17 cellular contexts compared by ENCODE assay signal in the genomic region with DNA sequence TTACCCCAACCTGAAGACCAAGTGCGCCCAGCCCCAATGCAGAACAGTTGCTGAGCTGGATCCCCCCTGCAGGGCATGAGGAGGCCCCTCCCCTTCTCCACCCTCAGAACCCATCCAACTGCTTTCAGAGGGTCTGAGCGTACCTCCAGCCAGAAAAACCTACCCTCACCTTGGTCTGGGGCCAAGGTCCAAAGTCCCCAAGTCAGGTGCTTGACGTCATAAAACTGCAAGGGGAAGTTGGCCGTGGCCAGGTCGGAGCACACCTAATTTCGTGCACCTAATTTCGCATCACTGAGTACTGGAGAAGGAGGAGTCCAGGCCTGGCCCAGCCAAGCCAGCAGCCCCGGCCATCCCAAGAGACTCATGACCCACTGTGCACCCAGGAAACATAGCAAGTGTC.
DNase-seq lines count a peak whose midpoint lies in the region; ATAC-seq and TF ChIP-seq lines count a peak whose summit lies in the region.
"Had no signal": no experiment of that assay in that cellular context is flagged by ENCODE, and none has a peak within 500 bp of the region (broad histone marks: within the 10 kb centered on the region; RNA-seq: fewer than 3 reads in every experiment).

No MANE protein-coding gene starts in this region.

- H3K9me3 ChIP-seq in colonic mucosa = no peaks in the 10 kb centered on the region
- H3K9me3 ChIP-seq in lower lobe of right lung = no peaks in the 10 kb centered on the region
- peaks cover 0 to 7% (median 0%) of the 10 kb centered on the region in 8 donors for H3K9me3 ChIP-seq in spleen
- no peaks in the 10 kb centered on the region for H3K9me3 ChIP-seq in CD4-positive, alpha-beta memory T cell (ENCODE audit: control insufficient read depth in 1 of 2, low read length in 2 of 2)
- H3K9me3 ChIP-seq: Caco-2 had no signal

- CTCF ChIA-PET in CD4-positive, alpha-beta memory T cell (lab: Charles Lee; ENCODE audit: partially characterized antibody) = no interaction called here

- TF ChIP-seq POLR2A in spleen (IDR thresholded peaks at IDR 0.05) = no peak

- no peaks in the 10 kb centered on the region for H3K4me1 Mint-ChIP-seq in CD4-positive, alpha-beta memory T cell

- intact Hi-C loops in colonic mucosa (cut with DNase I) (no loop called here), lower lobe of right lung (cut with DNase I) (no loop called here), spleen (cut with DNase I; ENCODE audit: low total_unique reads) (no loop called here), head of caudate nucleus (cut with DNase I) (no loop called here)
- intact Hi-C loops in CD4-positive, alpha-beta memory T cell (cut with micrococcal nuclease) = no loop called here

- H3K27me3 Mint-ChIP-seq in CD4-positive, alpha-beta memory T cell = peaks cover 5 to 7% of the 10 kb centered on the region in 2 donors

- 82 to 94% (median 91%) methylated on average over 8 of the region's 8 CpGs for WGBS in spleen, 5 donors

- H3K27me3 ChIP-seq in colonic mucosa (no peaks in the 10 kb centered on the region), lower lobe of right lung (ENCODE audit: low read depth) (no peaks in the 10 kb centered on the region), spleen (replicated peaks in 1 of 7) (peaks cover 0 to 6% (median 0%) of the 10 kb centered on the region in 7 donors)
- no peaks in the 10 kb centered on the region for H3K27me3 ChIP-seq in CD4-positive, alpha-beta memory T cell (ENCODE audit: insufficient read depth, low read length)

- ATAC-seq in lower lobe of right lung = no peak
- ATAC-seq: CD8-positive, alpha-beta T cell; K562 had no signal

- H3K4me3 ChIP-seq in colonic mucosa (no peak overlapping the region), lower lobe of right lung (no peak overlapping the region), spleen (no peak overlapping the region)
- H3K4me3 ChIP-seq in CD4-positive, alpha-beta memory T cell (ENCODE audit: low read length in 2 of 2) = no peak overlapping the region
- H3K4me3 ChIP-seq: K562 had no signal

- H3K27ac Mint-ChIP-seq in CD4-positive, alpha-beta memory T cell = no peak overlapping the region
- H3K27ac Mint-ChIP-seq: CD8-positive, alpha-beta T cell had no signal

- POLR2A ChIA-PET in CD4-positive, alpha-beta memory T cell (lab: Charles Lee; ENCODE audit: partially characterized antibody) = no interaction called here

- peak; percentile 22 for DNase-seq in LoVo (ENCODE audit: low spot score)
- DNase-seq in colonic mucosa = peak; percentile 43
- peak; percentile 17 for DNase-seq in lower lobe of right lung
- DNase-seq in spleen = peak; percentile 39
- DNase-seq in NCI-H1417 treated with DMSO at 0.1 percent for 48 hours (lab: John Stamatoyannopoulos, UW) = no peak
- DNase-seq in head of caudate nucleus = no peak
- no peak for DNase-seq in CD4-positive, alpha-beta memory T cell
- DNase-seq: C1 segment of cervical spinal cord; CD8-positive, alpha-beta T cell; Kasumi-1; NCI-H1105 treated with DMSO at 0.1 percent for 48 hours; NCI-H2029; NCI-H446 treated with DMSO at 0.1 percent for 48 hours; RPMI8226; SHP77 treated with DMSO at 0.1 percent for 48 hours had no signal

- H3K9me3 Mint-ChIP-seq in CD4-positive, alpha-beta memory T cell = peaks cover 0 to 10% (median 4%) of the 10 kb centered on the region in 8 donors

- no peaks in the 10 kb centered on the region for H3K36me3 Mint-ChIP-seq in CD4-positive, alpha-beta memory T cell
- H3K36me3 Mint-ChIP-seq: CD8-positive, alpha-beta T cell had no signal

- H3K4me3 Mint-ChIP-seq in CD4-positive, alpha-beta memory T cell = no peak overlapping the region
- H3K4me3 Mint-ChIP-seq: CD8-positive, alpha-beta T cell had no signal

- no peak for TF ChIP-seq CTCF in colonic mucosa (IDR thresholded peaks at IDR 0.05)
- TF ChIP-seq CTCF in lower lobe of right lung (IDR thresholded peaks at IDR 0.05) = no peak
- TF ChIP-seq CTCF in spleen (IDR thresholded peaks at IDR 0.05 in 8 of 11, conservative IDR thresholded peaks at IDR 0.05 in 3 of 11) = no peak

- H3K27ac ChIP-seq in colonic mucosa (no peak overlapping the region), lower lobe of right lung (no peak overlapping the region), spleen (no peak overlapping the region)
- no peak overlapping the region for H3K27ac ChIP-seq in CD4-positive, alpha-beta memory T cell (ENCODE audit: low read depth, low read length)

- no peaks in the 10 kb centered on the region for H3K4me1 ChIP-seq in colonic mucosa
- H3K4me1 ChIP-seq in lower lobe of right lung = no peaks in the 10 kb centered on the region
- no peaks in the 10 kb centered on the region for H3K4me1 ChIP-seq in spleen
- H3K4me1 ChIP-seq in CD4-positive, alpha-beta memory T cell (ENCODE audit: insufficient read depth, low read length) = no peaks in the 10 kb centered on the region

- H3K9ac ChIP-seq in colonic mucosa (ENCODE audit: low read depth in 2 of 2, low read length in 2 of 2) = no peak overlapping the region

- H3K36me3 ChIP-seq in colonic mucosa = no peaks in the 10 kb centered on the region
- H3K36me3 ChIP-seq in lower lobe of right lung = no peaks in the 10 kb centered on the region
- no peaks in the 10 kb centered on the region for H3K36me3 ChIP-seq in spleen
- no peaks in the 10 kb centered on the region for H3K36me3 ChIP-seq in CD4-positive, alpha-beta memory T cell (ENCODE audit: insufficient read depth, low read length)

Comparison
In these comparisons a context has a peak if more than half of its experiments do, and no peak if none do; other contexts are left out.
1. DNase-seq: peak in LoVo (single experiment), colonic mucosa (single experiment), lower lobe of right lung (single experiment) and spleen (single experiment); none in NCI-H1417 treated with DMSO at 0.1 percent for 48 hours (single experiment), head of caudate nucleus (0 of 42) and CD4-positive, alpha-beta memory T cell (0 of 5).